16 cellular contexts compared by ENCODE assay signal in genomic region chr5:15254607-15255006, GRCh38.
"Had no signal": no experiment of that assay in that cellular context is flagged by ENCODE, and none has a peak within 500 bp of the region (broad histone marks: within the 10 kb centered on the region; RNA-seq: fewer than 3 reads in every experiment).

No MANE protein-coding gene starts in this region.

- H3K27ac Mint-ChIP-seq: activated CD4-positive, alpha-beta T cell treated with anti-CD3 and anti-CD28 coated beads, Interleukin-2, amount 10 ng/mL, durations not matched to agents 24 days and 14 days; activated naive CD4-positive, alpha-beta T cell treated with anti-CD3 and anti-CD28 coated beads, Interleukin-2, amount 50 U/mL, for 72 hours; brain; nephron; T-helper 1 cell treated with Interleukin-12 subunit alpha and Interleukin-12 subunit beta and Interleukin-4 antibody, amounts not matched to agents 30 μg/mL and 1 μg/mL, for 36 hours; type B pancreatic cell; WTC11 had no signal

- H3K9me3 Mint-ChIP-seq: activated CD4-positive, alpha-beta T cell treated with anti-CD3 and anti-CD28 coated beads, Interleukin-2, amount 10 ng/mL, durations not matched to agents 24 days and 14 days; brain; nephron; type B pancreatic cell; WTC11 had no signal

- H3K27me3 ChIP-seq: esophagus squamous epithelium, right lobe of liver had no signal

- H3K4me3 ChIP-seq: esophagus squamous epithelium, psoas muscle, right lobe of liver had no signal

- H3K27me3 Mint-ChIP-seq: activated CD4-positive, alpha-beta T cell treated with anti-CD3 and anti-CD28 coated beads, Interleukin-2, amount 10 ng/mL, durations not matched to agents 24 days and 14 days; brain; type B pancreatic cell had no signal

- H3K36me3 Mint-ChIP-seq: activated naive CD4-positive, alpha-beta T cell treated with anti-CD3 and anti-CD28 coated beads, Interleukin-2, amount 50 U/mL, for 72 hours; brain; type B pancreatic cell; WTC11 had no signal

- H3K4me1 Mint-ChIP-seq: activated CD4-positive, alpha-beta T cell treated with anti-CD3 and anti-CD28 coated beads, Interleukin-2, amount 10 ng/mL, durations not matched to agents 24 days and 14 days; WTC11 had no signal

- H3K4me3 Mint-ChIP-seq: activated CD4-positive, alpha-beta T cell treated with anti-CD3 and anti-CD28 coated beads, Interleukin-2, amount 10 ng/mL, durations not matched to agents 24 days and 14 days; brain; nephron; T-helper 1 cell treated with Interleukin-12 subunit alpha and Interleukin-12 subunit beta and Interleukin-4 antibody, amounts not matched to agents 30 μg/mL and 1 μg/mL, for 36 hours; type B pancreatic cell; WTC11 had no signal

- H3K4me1 ChIP-seq: esophagus squamous epithelium, psoas muscle, right lobe of liver had no signal

- DNase-seq: activated CD4-positive, alpha-beta T cell treated with anti-CD3 and anti-CD28 coated beads, Interleukin-2, amount 10 ng/mL, durations not matched to agents 24 days and 14 days; activated CD8-positive, alpha-beta memory T cell treated with anti-CD3 and anti-CD28 coated beads for 24 hours; amygdala; esophagus squamous epithelium; left ventricle myocardium superior; mesendoderm; psoas muscle; right lobe of liver; stimulated activated CD4-positive, alpha-beta T cell treated with anti-CD3 and anti-CD28 coated beads, Interleukin-2, amount 100 ng/mL, for 48 hours; stimulated activated naive CD4-positive, alpha-beta T cell treated with Interleukin-2 at 50 U/mL for 16 hours had no signal

- ATAC-seq: activated naive CD4-positive, alpha-beta T cell treated with anti-CD3 and anti-CD28 coated beads, Interleukin-2, amount 50 U/mL, for 72 hours; left ventricle myocardium superior; psoas muscle; right lobe of liver; WTC11 had no signal

- H3K36me3 ChIP-seq: esophagus squamous epithelium, right lobe of liver had no signal

- H3K27ac ChIP-seq: esophagus squamous epithelium, psoas muscle, right lobe of liver had no signal
